In genomic region chr6:3054229-3055157, GRCh38 we compare ENCODE assay signal across 8 cellular contexts. TPM values are rescaled to one million over a fixed set of nuclear protein-coding genes. Genes with fewer than 3 reads are reported as not detected.
A peak's percentile ranks its signal among the peaks of the same experiment; 100 is the strongest.
DNase-seq lines count a peak whose midpoint lies in the region; ATAC-seq, FAIRE-seq and TF ChIP-seq lines count a peak whose summit lies in the region.
"Not testable (repeated sequence)": the region's sequence is repeated elsewhere in the genome, so short reads cannot be mapped to it uniquely, and the experiment has no call there.

No MANE protein-coding gene starts in this region.

- not testable (repeated sequence) for H3K4me1 Mint-ChIP-seq in astrocyte (ENCODE audit: low read depth, unreplicated experiment)

- POLR2A ChIA-PET in RWPE1 (lab: Yijun Ruan, JAX; ENCODE audit: low non-redundant PET): interaction anchor here (0.6 to 0.9 kb wide), 6 partner anchors 31 to 1443 kb away, joined by 3 to 6 read pairs (median 5); partner anchors contain the start of gene PSMG4

- ATAC-seq in right lobe of liver (peak in 1 of 4 donors; percentile 14), psoas muscle (peak in 3 of 4 donors; percentile 20 to 39 (median 38))

- H3K27me3 Mint-ChIP-seq in astrocyte (ENCODE audit: low read depth, unreplicated experiment): peaks cover 27% of the 10 kb centered on the region

- H3K27ac ChIP-seq in RWPE1: peak overlapping the region; percentile 66
- not testable (repeated sequence) for H3K27ac ChIP-seq in astrocyte (ENCODE audit: low read depth, low read length); right lobe of liver
- H3K27ac ChIP-seq in fibroblast of lung (ENCODE audit: insufficient read depth, low read length): peak overlapping the region; percentile 51
- peak overlapping the region; percentile 63 for H3K27ac ChIP-seq in psoas muscle
- H3K27ac ChIP-seq in vagina: peak overlapping the region; percentile 57

- H3K79me2 ChIP-seq in astrocyte (ENCODE audit: insufficient read depth, low read length); fibroblast of lung (ENCODE audit: control insufficient read depth, insufficient read depth, low read length): not testable (repeated sequence)

- intact Hi-C loops in right lobe of liver (cut with DNase I): loop anchor here in 1 of 2 donors (5.0 kb wide), 1 partner anchor 57 kb away; the partner anchor contains the start of gene NQO2
- intact Hi-C loops in psoas muscle (cut with DNase I): loop anchor here (1.0 to 5.0 kb wide), 3 partner anchors 55 to 212 kb away; partner anchors contain the start of genes NQO2 (in 1 of the 2) and SERPINB1 (in 1 of the 2)
- intact Hi-C loops in vagina (cut with DNase I): loop anchor here (5.0 kb wide), 1 partner anchor 57 kb away; the partner anchor contains the start of gene NQO2

- H4K20me1 ChIP-seq in astrocyte (ENCODE audit: insufficient read depth, low read length); fibroblast of lung (ENCODE audit: control insufficient read depth, extremely low read depth, insufficient read depth, low read length): not testable (repeated sequence)

- not testable (repeated sequence) for H3K36me3 Mint-ChIP-seq in astrocyte (ENCODE audit: low read depth, unreplicated experiment)

- H3K4me2 ChIP-seq in astrocyte (ENCODE audit: low read length): peak overlapping the region; percentile 86
- peak overlapping the region; percentile 28 for H3K4me2 ChIP-seq in fibroblast of lung (ENCODE audit: extremely low read depth, insufficient read depth, low read length)

- H2AFZ ChIP-seq in astrocyte (ENCODE audit: low read depth, low read length): peak overlapping the region; percentile 74
- not testable (repeated sequence) for H2AFZ ChIP-seq in fibroblast of lung (ENCODE audit: low read length)

- H3K4me1 ChIP-seq in astrocyte (ENCODE audit: insufficient read depth, low read length); fibroblast of lung (ENCODE audit: control insufficient read depth, extremely low read depth, insufficient read depth, low read length); right lobe of liver; psoas muscle: not testable (repeated sequence)
- H3K4me1 ChIP-seq in vagina: peaks cover 25% of the 10 kb centered on the region

- H3K4me3 Mint-ChIP-seq in astrocyte (ENCODE audit: unreplicated experiment): not testable (repeated sequence)

- not testable (repeated sequence) for H3K27me3 ChIP-seq in astrocyte (ENCODE audit: insufficient read depth, low read length); fibroblast of lung (ENCODE audit: control insufficient read depth, insufficient read depth, low read length); right lobe of liver; psoas muscle (ENCODE audit: insufficient read depth in 3 of 3, low read length in 2 of 3); vagina

- H3K9me3 ChIP-seq in astrocyte (ENCODE audit: insufficient read depth, low read depth, low read length); fibroblast of lung (ENCODE audit: control insufficient read depth, insufficient read depth, low read depth, low read length); right lobe of liver; psoas muscle; vagina: not testable (repeated sequence)

- H3K4me3 ChIP-seq in astrocyte (ENCODE audit: insufficient read depth, low read depth, low read length) (peak overlapping the region; percentile 39), fibroblast of lung (replicated peaks in 1 of 4; ENCODE audit: control extremely low read depth in 1 of 4, insufficient read depth in 1 of 4, low read depth in 3 of 4, low read length in 4 of 4) (peak overlapping the region in 3 of 4 experiments; percentile 31 to 55 (median 41)), right lobe of liver (peak overlapping the region; percentile 34 to 63 (median 51)), psoas muscle (peak overlapping the region; percentile 66), vagina (peak overlapping the region; percentile 43 to 45)

- not testable (repeated sequence) for TF ChIP-seq CTCF in RWPE1 (conservative IDR thresholded peaks at IDR 0.05; ENCODE audit: low read depth); astrocyte (IDR thresholded peaks at IDR 0.05; ENCODE audit: insufficient read depth, low read depth, low read length); fibroblast of lung (conservative IDR thresholded peaks at IDR 0.05 in 1 of 2, IDR thresholded peaks at IDR 0.05 in 1 of 2; ENCODE audit: low read depth in 1 of 2, low read length in 2 of 2); right lobe of liver (IDR thresholded peaks at IDR 0.05); psoas muscle (IDR thresholded peaks at IDR 0.05); vagina (IDR thresholded peaks at IDR 0.05)

- 63% methylated on average over 26 of the region's 27 CpGs for WGBS in right lobe of liver (ENCODE audit: insufficient coverage, low coverage, low lambda C conversion rate, missing lambda C conversion rate)
- WGBS in psoas muscle, 3 donors: 23 to 44% (median 31%) methylated on average over 25 to 27 of the region's 27 CpGs

- not testable (repeated sequence) for H3K27ac Mint-ChIP-seq in astrocyte (ENCODE audit: unreplicated experiment)

- FAIRE-seq in astrocyte (lab: Jason Lieb, UNC): not testable (repeated sequence)

- peak overlapping the region; percentile 72 for H3K9ac ChIP-seq in astrocyte (ENCODE audit: low read length)
- H3K9ac ChIP-seq in fibroblast of lung (ENCODE audit: insufficient read depth, low read length): peak overlapping the region; percentile 2

- H3K36me3 ChIP-seq in astrocyte (ENCODE audit: insufficient read depth, low read length); fibroblast of lung (ENCODE audit: control insufficient read depth, insufficient read depth, low read length); right lobe of liver; psoas muscle (ENCODE audit: insufficient read depth in 1 of 2, low read depth in 1 of 2); vagina: not testable (repeated sequence)

- TF ChIP-seq POLR2A in right lobe of liver (IDR thresholded peaks at IDR 0.05); vagina (IDR thresholded peaks at IDR 0.05): not testable (repeated sequence)

- H3K9me3 Mint-ChIP-seq in astrocyte (ENCODE audit: unreplicated experiment): not testable (repeated sequence)

- peak; percentile 46 for DNase-seq in DMS79 treated with DMSO at 0.1 percent for 48 hours (lab: John Stamatoyannopoulos, UW)
- DNase-seq in NCI-H146 treated with DMSO at 0.1 percent for 48 hours (lab: John Stamatoyannopoulos, UW; ENCODE audit: unreplicated experiment): peak; percentile 8
- not testable (repeated sequence) for DNase-seq in RWPE1 (ENCODE audit: low spot score); astrocyte (ENCODE audit: low read depth); vagina (ENCODE audit: extremely low spot score in 2 of 2)
- DNase-seq in fibroblast of lung (ENCODE audit: low read depth in 2 of 2): peak; percentile 34
- peak in 1 of 3 donors; percentile 73 for DNase-seq in right lobe of liver
- DNase-seq in psoas muscle: peak; percentile 62 to 77

- CTCF ChIA-PET in RWPE1 (lab: Yijun Ruan, JAX): interaction anchor here (1.2 kb wide), 1 partner anchor 52 kb away, joined by 7 read pairs; no protein-coding TSS in a partner anchor

RNA-seq across cellular contexts. Expression of gene RIPK1, which starts 13.8 kb away (rescaled TPM):
- total RNA-seq in astrocyte (21.9 and 23.4 TPM in 2 replicates), fibroblast of lung (20.3 and 22.1 TPM in 2 replicates), right lobe of liver (10 to 100 TPM; 13.9 to 17.6 (median 16.6) TPM), psoas muscle (10 to 100 TPM in 1 of 4 donors, 1 to 10 TPM in 3; 6.2 to 10.4 (median 7.2) TPM), vagina (27.0 TPM)
- polyA plus RNA-seq in fibroblast of lung (24.9 and 29.3 TPM in 2 replicates), psoas muscle (10 to 100 TPM in 1 of 3 donors, 1 to 10 TPM in 2; 5.6 to 10.6 (median 7.1) TPM)
- polyA plus RNA-seq in fibroblast of lung (2012): 19.5 and 23.3 TPM in 2 replicates
- polyA minus RNA-seq in fibroblast of lung (ENCODE audit: low replicate concordance): 9.0 and 9.3 TPM in 2 replicates

RNA-seq across cellular contexts. Expression of gene NQO2, which starts 54.8 kb away (rescaled TPM):
- total RNA-seq in astrocyte (9.4 and 12.4 TPM in 2 replicates), fibroblast of lung (12.1 and 18.7 TPM in 2 replicates), right lobe of liver (10 to 100 TPM; 44.5 to 74.2 (median 67.3) TPM), psoas muscle (100 to 1,000 TPM in 2 of 4 donors, 10 to 100 TPM in 2; 42.8 to 129 (median 101) TPM), vagina (11.8 TPM)
- polyA plus RNA-seq in fibroblast of lung (13.5 and 40.8 TPM in 2 replicates), psoas muscle (100 to 1,000 TPM in 2 of 3 donors, 10 to 100 TPM in 1; 80.1 to 201 (median 159) TPM)
- polyA plus RNA-seq in fibroblast of lung (2012): 15.2 and 45.3 TPM in 2 replicates
- 5.3 and 9.2 TPM in 2 replicates for polyA minus RNA-seq in fibroblast of lung (ENCODE audit: low replicate concordance)
